21 cellular contexts compared by ENCODE assay signal in the genomic region with DNA sequence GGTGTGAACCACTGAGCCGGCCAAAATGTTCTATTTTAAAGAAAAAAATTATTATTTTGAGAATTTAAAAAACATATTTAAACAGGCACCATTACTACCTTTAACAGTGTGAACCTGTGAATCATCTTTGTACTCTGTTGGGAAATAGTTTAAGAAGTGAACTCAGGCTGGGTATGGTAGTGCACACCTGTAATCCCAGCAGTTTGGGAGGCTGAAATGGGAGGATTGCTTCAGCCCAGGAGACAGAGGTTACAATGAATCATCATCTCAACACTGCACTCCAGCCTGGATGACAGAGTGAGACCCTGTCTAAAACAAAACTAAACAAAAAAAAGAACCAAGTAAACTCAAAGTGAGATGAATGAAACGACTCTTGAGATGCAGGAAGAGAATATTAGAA.
"Had no signal": no experiment of that assay in that cellular context is flagged by ENCODE, and none has a peak within 500 bp of the region (broad histone marks: within the 10 kb centered on the region; RNA-seq: fewer than 3 reads in every experiment).

No MANE protein-coding gene starts in this region.

- H3K9me3 ChIP-seq: heart left ventricle, lower lobe of right lung, mucosa of descending colon, sigmoid colon, SJCRH30, upper lobe of right lung had no signal

- H3K36me3 ChIP-seq: cardiac muscle cell, heart left ventricle, lower lobe of right lung, sigmoid colon, SJCRH30, upper lobe of right lung had no signal

- H3K4me1 ChIP-seq: SJCRH30, upper lobe of right lung had no signal

- H3K4me3 ChIP-seq: cardiac muscle cell, heart left ventricle, lower lobe of right lung, mucosa of descending colon, sigmoid colon, SJCRH30, upper lobe of right lung had no signal

- H3K27me3 Mint-ChIP-seq: T-cell had no signal

- DNase-seq: activated CD4-positive, alpha-beta T cell treated with anti-CD3 and anti-CD28 coated beads, Interleukin-2, amount 50 U/mL, for 4 hours; activated effector memory CD4-positive, alpha-beta T cell treated with Interleukin-2 at 50 U/mL for 16 hours; activated T-cell treated with anti-CD3 and anti-CD28 coated beads, Interleukin-2, amount 50 U/mL, for 4 hours; amniotic stem cell; cortex of kidney; endodermal cell; heart left ventricle; lower lobe of right lung; mesendoderm; mucosa of descending colon; sigmoid colon; SJCRH30; stimulated activated CD4-positive, alpha-beta T cell treated with anti-CD3 and anti-CD28 coated beads, Interleukin-2, amount 100 ng/mL, for 48 hours; stimulated activated naive CD8-positive, alpha-beta T cell treated with anti-CD3 and anti-CD28 coated beads, Interleukin-15, Interleukin-2, amounts not matched to agents 100 U/mL and 50 U/mL, for 24 hours; T-cell; upper lobe of right lung had no signal

- H3K27ac ChIP-seq: cardiac muscle cell, epithelial cell of prostate, heart left ventricle, lower lobe of right lung, sigmoid colon, SJCRH30, upper lobe of right lung, VCaP had no signal

- H3K27ac Mint-ChIP-seq: endodermal cell; T-helper 2 cell treated with Interferon-gamma antibody and Interleukin-4, amounts not matched to agents 5 μg/mL and 100 μg/mL, for 36 hours had no signal

- H3K27me3 ChIP-seq: cardiac muscle cell, heart left ventricle, sigmoid colon, SJCRH30, upper lobe of right lung had no signal

- H3K9me3 Mint-ChIP-seq: activated naive CD4-positive, alpha-beta T cell treated with anti-CD3 and anti-CD28 coated beads, Interleukin-2, amount 50 U/mL, for 72 hours; activated T-cell treated with anti-CD3 and anti-CD28 coated beads, Interleukin-2, amount 50 U/mL, for 4 hours; endodermal cell; T-cell; T-helper 2 cell treated with Interferon-gamma antibody and Interleukin-4, amounts not matched to agents 5 μg/mL and 100 μg/mL, for 36 hours had no signal

- H3K4me3 Mint-ChIP-seq: activated T-cell treated with anti-CD3 and anti-CD28 coated beads, Interleukin-2, amount 50 U/mL, for 4 hours; endodermal cell; T-cell; T-helper 2 cell treated with Interferon-gamma antibody and Interleukin-4, amounts not matched to agents 5 μg/mL and 100 μg/mL, for 36 hours had no signal
